8 cellular contexts compared by ENCODE assay signal in genomic region chr10:16817125-16818019, GRCh38. TPM values are rescaled to one million over a fixed set of nuclear protein-coding genes. Genes with fewer than 3 reads are reported as not detected.
DNase-seq lines count a peak whose midpoint lies in the region; ATAC-seq and TF ChIP-seq lines count a peak whose summit lies in the region.

Gene RSU1, minus strand, starts transcription at chr10:16817424. Its CDS starts 343 bp downstream, at chr10:16817081.

- H3K9me3 Mint-ChIP-seq in activated T-cell treated with anti-CD3 and anti-CD28 coated beads, Interleukin-2, amount 50 U/mL, for 24 hours = peaks cover 9% of the 10 kb centered on the region

- H3K4me3 ChIP-seq in epithelial cell of proximal tubule (ENCODE audit: low read depth, low read length) = peak within 1 kb of the TSS; percentile 89

- peak within 1 kb of the TSS; percentile 95 for H3K27ac Mint-ChIP-seq in activated T-cell treated with anti-CD3 and anti-CD28 coated beads, Interleukin-2, amount 50 U/mL, for 24 hours

- in situ Hi-C loops in KBM-7 (cut with MboI; ENCODE audit: low pct_unique_long_range_greater_than_20kb, low sequenced_read_pairs) = no loop called here

- peak; percentile 99 for ATAC-seq in GM21717 (IDR thresholded peaks at IDR 0.05; ENCODE audit: unreplicated experiment)

- TF ChIP-seq CTCF in epithelial cell of proximal tubule (conservative IDR thresholded peaks at IDR 0.05; ENCODE audit: low read depth, low read length) = no peak

- H3K4me1 Mint-ChIP-seq in activated T-cell treated with anti-CD3 and anti-CD28 coated beads, Interleukin-2, amount 50 U/mL, for 24 hours (ENCODE audit: low read depth) = peaks cover 29% of the 10 kb centered on the region

- H3K27me3 Mint-ChIP-seq in activated T-cell treated with anti-CD3 and anti-CD28 coated beads, Interleukin-2, amount 50 U/mL, for 24 hours = no peaks in the 10 kb centered on the region

- peaks cover 38% of the 10 kb centered on the region for H3K36me3 Mint-ChIP-seq in activated T-cell treated with anti-CD3 and anti-CD28 coated beads, Interleukin-2, amount 50 U/mL, for 24 hours (ENCODE audit: low read depth)

- peak within 1 kb of the TSS; percentile 95 for H3K4me3 Mint-ChIP-seq in activated T-cell treated with anti-CD3 and anti-CD28 coated beads, Interleukin-2, amount 50 U/mL, for 24 hours

- peak; percentile 80 for DNase-seq in DMS153 treated with DMSO at 0.1 percent for 48 hours (lab: John Stamatoyannopoulos, UW; ENCODE audit: unreplicated experiment)
- DNase-seq in KBM-7 = peak; percentile 100
- peak; percentile 100 for DNase-seq in activated T-cell treated with anti-CD3 and anti-CD28 coated beads, Interleukin-2, amount 50 U/mL, for 24 hours
- peak; percentile 96 for DNase-seq in epithelial cell of proximal tubule (ENCODE audit: low read depth)
- DNase-seq in mucosa of gallbladder (ENCODE audit: low spot score) = peak; percentile 100
- DNase-seq in stimulated activated CD8-positive, alpha-beta memory T cell treated with anti-CD3 and anti-CD28 coated beads, Interleukin-4, amount 100 ng/mL, for 4 hours (ENCODE audit: low read depth in 2 of 2, low spot score in 1 of 2) = peak; percentile 100

TF ChIP-seq in PFSK-1, 5 proteins besides CTCF, POLR2A, EP300 and RAD21:
- peak; percentile 77; the same call in 1 of the 2 replicates for TF ChIP-seq SIN3A (IDR thresholded peaks at IDR 0.05; ENCODE audit: borderline replicate concordance, insufficient read depth, low read length)
- peak; percentile 85 for TF ChIP-seq POLR2AphosphoS5 (IDR thresholded peaks at IDR 0.05; ENCODE audit: low read depth, low read length)
- peak; percentile 57; the same call in 1 of the 2 replicates for TF ChIP-seq TAF1 (IDR thresholded peaks at IDR 0.05; ENCODE audit: borderline replicate concordance, insufficient read depth, low read length)
- 0 out of 4 replicates have a peak, but pooled peaks of 1 of the 2 experiments have one; percentile 59 for TF ChIP-seq REST (IDR thresholded peaks at IDR 0.05; ENCODE audit: insufficient read depth in 1 of 2, low read depth in 2 of 2, low read length in 2 of 2)
- TF ChIP-seq FOXP2 (optimal IDR thresholded peaks at IDR 0.05; ENCODE audit: borderline replicate concordance, extremely low read depth, extremely low read length, insufficient read depth) = no peak

RNA-seq across cellular contexts. Expression of gene RSU1, which starts in this region (rescaled TPM):
- 61.5 TPM for polyA plus RNA-seq in PFSK-1 (2012; ENCODE audit: insufficient read length, low read depth)
- total RNA-seq in epithelial cell of proximal tubule (46.9 and 60.7 TPM in 2 replicates), mucosa of gallbladder (51.0 TPM)

Comparison
In these comparisons a context has a peak if more than half of its experiments do, and no peak if none do; other contexts are left out.
1. Peak in every context shown above with its lines: DNase-seq, ATAC-seq and H3K4me3 ChIP-seq.